ENCODE assay signal across 30 cellular contexts in the genomic region with DNA sequence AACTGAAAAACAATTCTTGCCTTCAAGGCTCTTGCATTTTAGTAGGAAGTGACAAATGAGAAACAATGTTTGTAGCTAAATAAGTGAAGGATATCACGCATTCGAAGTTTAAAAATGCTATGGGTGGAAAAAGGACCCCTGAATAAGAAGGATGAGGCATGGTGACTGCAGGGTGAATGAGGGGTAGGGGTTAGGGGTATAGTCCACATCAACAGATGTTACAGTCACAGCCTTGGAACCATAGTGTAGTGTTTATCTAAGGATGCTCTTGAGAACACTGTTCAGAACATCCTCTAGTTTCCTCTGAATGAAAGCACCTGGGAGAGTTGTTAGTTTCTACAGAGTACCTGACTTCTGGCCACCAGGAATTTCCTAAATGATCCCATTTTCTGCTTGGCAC.
"Had no signal": no experiment of that assay in that cellular context is flagged by ENCODE, and none has a peak within 500 bp of the region (broad histone marks: within the 10 kb centered on the region; RNA-seq: fewer than 3 reads in every experiment).

No MANE protein-coding gene starts in this region.

- ATAC-seq: natural killer cell; psoas muscle; right cardiac atrium; sciatic nerve; stimulated activated naive B cell treated with anti-CD40 and anti-IgM and Interleukin-4, amounts not matched to agents 10 μg/mL and 1 μg/mL and 100 μg/mL, for 72 hours had no signal

- H3K4me1 Mint-ChIP-seq: natural killer cell; nephron; neural progenitor cell; stimulated activated naive B cell treated with anti-CD40 and anti-IgM and Interleukin-4, amounts not matched to agents 10 μg/mL and 1 μg/mL and 100 μg/mL, for 72 hours had no signal

- H3K4me1 ChIP-seq: neural progenitor cell, parathyroid adenoma, psoas muscle, spleen, stomach, thyroid gland, tibial nerve, upper lobe of left lung, vagina had no signal

- FAIRE-seq: urothelium cell line had no signal

- H3K36me3 ChIP-seq: neural progenitor cell, ovary, spleen, stomach, thoracic aorta, thyroid gland, upper lobe of left lung, vagina had no signal

- H3K27ac Mint-ChIP-seq: natural killer cell; nephron; neural progenitor cell; progenitor cell of endocrine pancreas; stimulated activated naive B cell treated with anti-CD40 and anti-IgM and Interleukin-4, amounts not matched to agents 10 μg/mL and 1 μg/mL and 100 μg/mL, for 72 hours; stimulated activated naive CD8-positive, alpha-beta T cell treated with anti-CD3 and anti-CD28 coated beads, Interleukin-15, Interleukin-2, amounts not matched to agents 100 ng/mL and 50 ng/mL, for 24 hours had no signal

- DNase-seq: natural killer cell; occipital lobe; ovary; posterior cingulate gyrus; psoas muscle; right cardiac atrium; spleen; stimulated activated CD4-positive, alpha-beta T cell treated with anti-CD3 and anti-CD28 coated beads, Interleukin-12 subunit alpha, Interleukin-12 subunit beta, amount 100 ng/mL, for 4 hours; stimulated activated CD4-positive, alpha-beta T cell treated with anti-CD3 and anti-CD28 coated beads, Interleukin-1b, Interleukin-23, amount 100 ng/mL, for 48 hours; stimulated activated CD4-positive, alpha-beta T cell treated with anti-CD3 and anti-CD28 coated beads, Interleukin-4, amount 100 ng/mL, for 1 hour; stimulated activated CD4-positive, alpha-beta T cell treated with anti-CD3 and anti-CD28 coated beads, Interleukin-4, amount 100 ng/mL, for 4 hours; stimulated activated CD8-positive, alpha-beta memory T cell treated with anti-CD3 and anti-CD28 coated beads, Interleukin-4, amount 100 ng/mL, for 48 hours; stimulated activated naive B cell treated with anti-CD40 and anti-IgM and Interleukin-4, amounts not matched to agents 10 μg/mL and 1 μg/mL and 100 μg/mL, for 72 hours; stimulated activated naive CD4-positive, alpha-beta T cell treated with Interleukin-2 at 50 U/mL for 16 hours; stomach; thyroid gland; trophoblast cell; upper lobe of left lung had no signal

- H3K4me3 Mint-ChIP-seq: natural killer cell; nephron; neural progenitor cell; stimulated activated naive B cell treated with anti-CD40 and anti-IgM and Interleukin-4, amounts not matched to agents 10 μg/mL and 1 μg/mL and 100 μg/mL, for 72 hours; stimulated activated naive CD8-positive, alpha-beta T cell treated with anti-CD3 and anti-CD28 coated beads, Interleukin-15, Interleukin-2, amounts not matched to agents 100 ng/mL and 50 ng/mL, for 24 hours had no signal

- H3K4me3 ChIP-seq: neural progenitor cell, ovary, psoas muscle, skin epidermis, smooth muscle cell, spleen, stomach, thoracic aorta, thyroid gland, tibial nerve, upper lobe of left lung, vagina had no signal

- H3K27me3 Mint-ChIP-seq: stimulated activated naive B cell treated with anti-CD40 and anti-IgM and Interleukin-4, amounts not matched to agents 10 μg/mL and 1 μg/mL and 100 μg/mL, for 72 hours had no signal

- H3K9me3 ChIP-seq: ovary, psoas muscle, stomach, thoracic aorta, thyroid gland, tibial nerve, upper lobe of left lung, vagina had no signal

- H3K9me3 Mint-ChIP-seq: nephron; neural progenitor cell; stimulated activated naive CD8-positive, alpha-beta T cell treated with anti-CD3 and anti-CD28 coated beads, Interleukin-15, Interleukin-2, amounts not matched to agents 100 ng/mL and 50 ng/mL, for 24 hours had no signal

- H3K36me3 Mint-ChIP-seq: natural killer cell; neural progenitor cell; stimulated activated naive B cell treated with anti-CD40 and anti-IgM and Interleukin-4, amounts not matched to agents 10 μg/mL and 1 μg/mL and 100 μg/mL, for 72 hours had no signal

- H3K27ac ChIP-seq: neural progenitor cell, ovary, parathyroid adenoma, psoas muscle, skin epidermis, spleen, stomach, thoracic aorta, thyroid gland, tibial nerve, upper lobe of left lung, vagina had no signal

- H3K27me3 ChIP-seq: neural progenitor cell, ovary, spleen, stomach, thyroid gland, tibial nerve, upper lobe of left lung, vagina had no signal

- H3K4me2 ChIP-seq: neural progenitor cell, smooth muscle cell had no signal
